Comparison of ENCODE assay signal across 20 cellular contexts in genomic region chr11:17629113-17629512, GRCh38.
"Had no signal": no experiment of that assay in that cellular context is flagged by ENCODE, and none has a peak within 500 bp of the region (broad histone marks: within the 10 kb centered on the region; RNA-seq: fewer than 3 reads in every experiment).

No MANE protein-coding gene starts in this region.

- ATAC-seq: effector memory CD8-positive, alpha-beta T cell; foreskin keratinocyte; naive thymus-derived CD4-positive, alpha-beta T cell; stimulated activated naive B cell treated with anti-CD40 and anti-IgM and Interleukin-4, amounts not matched to agents 10 μg/mL and 1 μg/mL and 100 μg/mL, for 72 hours; stimulated activated naive CD8-positive, alpha-beta T cell treated with anti-CD3 and anti-CD28 coated beads, Interleukin-15, amount 100 ng/mL, for 72 hours had no signal

- DNase-seq: effector memory CD8-positive, alpha-beta T cell; foreskin keratinocyte; kidney glomerular epithelial cell; mammary epithelial cell; naive thymus-derived CD4-positive, alpha-beta T cell; occipital lobe; sigmoid colon; stimulated activated CD4-positive, alpha-beta T cell treated with anti-CD3 and anti-CD28 coated beads, Interleukin-2, amount 100 ng/mL, for 24 hours; stimulated activated CD4-positive, alpha-beta T cell treated with anti-CD3 and anti-CD28 coated beads, Interleukin-4, amount 100 ng/mL, for 4 hours; stimulated activated naive B cell treated with anti-CD40 and anti-IgM and Interleukin-4, amounts not matched to agents 10 μg/mL and 1 μg/mL and 100 μg/mL, for 72 hours; stimulated activated naive CD8-positive, alpha-beta T cell treated with anti-CD3 and anti-CD28 coated beads, Interleukin-15, amount 100 ng/mL, for 72 hours; substantia nigra had no signal

- H3K9me3 Mint-ChIP-seq: dendritic cell treated with granulocyte-macrophage colony-stimulating factor and Interleukin-4, amounts not matched to agents 40 ng/mL and 50 ng/mL, for 4 days; effector memory CD8-positive, alpha-beta T cell; neural progenitor cell; stimulated activated naive B cell treated with anti-CD40 and anti-IgM and Interleukin-4, amounts not matched to agents 10 μg/mL and 1 μg/mL and 100 μg/mL, for 72 hours; type B pancreatic cell had no signal

- FAIRE-seq: colon, urothelium cell line had no signal

- H3K4me3 ChIP-seq: hepatocyte, neural progenitor cell, sigmoid colon, skin epidermis, thoracic aorta had no signal

- H3K27me3 ChIP-seq: hepatocyte, sigmoid colon had no signal

- H3K27ac Mint-ChIP-seq: dendritic cell treated with granulocyte-macrophage colony-stimulating factor and Interleukin-4, amounts not matched to agents 40 ng/mL and 50 ng/mL, for 4 days; effector memory CD8-positive, alpha-beta T cell; naive thymus-derived CD4-positive, alpha-beta T cell; neural progenitor cell; stimulated activated naive B cell treated with anti-CD40 and anti-IgM and Interleukin-4, amounts not matched to agents 10 μg/mL and 1 μg/mL and 100 μg/mL, for 72 hours; type B pancreatic cell had no signal

- H3K36me3 ChIP-seq: neural progenitor cell, sigmoid colon, thoracic aorta had no signal

- H3K4me1 ChIP-seq: foreskin keratinocyte, neural progenitor cell, sigmoid colon had no signal

- H3K9ac ChIP-seq: neural progenitor cell had no signal

- H3K27ac ChIP-seq: foreskin keratinocyte, hepatocyte, neural progenitor cell, sigmoid colon, skin epidermis, thoracic aorta had no signal

- H3K9me3 ChIP-seq: thoracic aorta had no signal

- H3K4me3 Mint-ChIP-seq: dendritic cell treated with granulocyte-macrophage colony-stimulating factor and Interleukin-4, amounts not matched to agents 40 ng/mL and 50 ng/mL, for 4 days; effector memory CD8-positive, alpha-beta T cell; naive thymus-derived CD4-positive, alpha-beta T cell; neural progenitor cell; stimulated activated naive B cell treated with anti-CD40 and anti-IgM and Interleukin-4, amounts not matched to agents 10 μg/mL and 1 μg/mL and 100 μg/mL, for 72 hours; stimulated activated naive CD8-positive, alpha-beta T cell treated with anti-CD3 and anti-CD28 coated beads, Interleukin-15, amount 100 ng/mL, for 72 hours; type B pancreatic cell had no signal

- H3K36me3 Mint-ChIP-seq: naive thymus-derived CD4-positive, alpha-beta T cell; neural progenitor cell; stimulated activated naive B cell treated with anti-CD40 and anti-IgM and Interleukin-4, amounts not matched to agents 10 μg/mL and 1 μg/mL and 100 μg/mL, for 72 hours; type B pancreatic cell had no signal

- H3K4me1 Mint-ChIP-seq: naive thymus-derived CD4-positive, alpha-beta T cell; neural progenitor cell; stimulated activated naive B cell treated with anti-CD40 and anti-IgM and Interleukin-4, amounts not matched to agents 10 μg/mL and 1 μg/mL and 100 μg/mL, for 72 hours; stimulated activated naive CD8-positive, alpha-beta T cell treated with anti-CD3 and anti-CD28 coated beads, Interleukin-15, amount 100 ng/mL, for 72 hours had no signal
